Comparison of ENCODE assay signal across 1 cellular context in the genomic region with DNA sequence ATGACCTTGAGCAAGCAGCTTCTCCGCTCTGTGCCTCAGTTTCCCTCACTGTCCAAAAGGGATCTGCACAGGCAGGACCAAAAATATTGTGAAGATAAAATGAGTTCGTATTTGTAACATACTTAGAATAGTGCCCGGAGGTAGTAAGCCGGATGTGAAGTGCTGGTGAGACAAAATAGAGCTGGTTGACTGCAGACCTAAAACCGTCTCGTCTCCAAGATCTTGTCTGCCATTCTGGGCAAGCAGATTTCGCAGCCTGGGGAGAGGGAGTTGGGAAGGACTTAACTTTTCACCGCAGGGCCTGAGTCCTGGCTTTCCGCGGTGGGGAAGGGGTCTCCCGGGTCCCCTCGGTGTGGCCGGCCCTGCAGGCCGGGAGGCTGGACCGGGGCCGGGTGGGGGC.
TF ChIP-seq lines count a peak whose summit lies in the region.

No MANE protein-coding gene starts in this region.

TF ChIP-seq in GM12878, 131 proteins besides CTCF, POLR2A, EP300 and RAD21:
- no peak for TF ChIP-seq CHD4 (IDR thresholded peaks at IDR 0.05)
- TF ChIP-seq YY1 (IDR thresholded peaks at IDR 0.05; ENCODE audit: low read depth, low read length), result no peak
- TF ChIP-seq TAF1 (IDR thresholded peaks at IDR 0.05; ENCODE audit: borderline replicate concordance, low read depth, low read length), result no peak
- no peak for TF ChIP-seq KLF5 (IDR thresholded peaks at IDR 0.05; ENCODE audit: partially characterized antibody)
- no peak for TF ChIP-seq HCFC1 (IDR thresholded peaks at IDR 0.05; ENCODE audit: low read length)
- TF ChIP-seq ATF7 (IDR thresholded peaks at IDR 0.05; ENCODE audit: low read depth), result no peak
- TF ChIP-seq SUZ12 (IDR thresholded peaks at IDR 0.05; ENCODE audit: unreplicated experiment), result no peak
- TF ChIP-seq ZSCAN29 (IDR thresholded peaks at IDR 0.05), result no peak
- TF ChIP-seq POU2F2 (IDR thresholded peaks at IDR 0.05; ENCODE audit: borderline replicate concordance, low read depth, low read length), result no peak
- no peak for TF ChIP-seq TCF7 (IDR thresholded peaks at IDR 0.05; ENCODE audit: borderline replicate concordance)
- TF ChIP-seq, protein P1, sequence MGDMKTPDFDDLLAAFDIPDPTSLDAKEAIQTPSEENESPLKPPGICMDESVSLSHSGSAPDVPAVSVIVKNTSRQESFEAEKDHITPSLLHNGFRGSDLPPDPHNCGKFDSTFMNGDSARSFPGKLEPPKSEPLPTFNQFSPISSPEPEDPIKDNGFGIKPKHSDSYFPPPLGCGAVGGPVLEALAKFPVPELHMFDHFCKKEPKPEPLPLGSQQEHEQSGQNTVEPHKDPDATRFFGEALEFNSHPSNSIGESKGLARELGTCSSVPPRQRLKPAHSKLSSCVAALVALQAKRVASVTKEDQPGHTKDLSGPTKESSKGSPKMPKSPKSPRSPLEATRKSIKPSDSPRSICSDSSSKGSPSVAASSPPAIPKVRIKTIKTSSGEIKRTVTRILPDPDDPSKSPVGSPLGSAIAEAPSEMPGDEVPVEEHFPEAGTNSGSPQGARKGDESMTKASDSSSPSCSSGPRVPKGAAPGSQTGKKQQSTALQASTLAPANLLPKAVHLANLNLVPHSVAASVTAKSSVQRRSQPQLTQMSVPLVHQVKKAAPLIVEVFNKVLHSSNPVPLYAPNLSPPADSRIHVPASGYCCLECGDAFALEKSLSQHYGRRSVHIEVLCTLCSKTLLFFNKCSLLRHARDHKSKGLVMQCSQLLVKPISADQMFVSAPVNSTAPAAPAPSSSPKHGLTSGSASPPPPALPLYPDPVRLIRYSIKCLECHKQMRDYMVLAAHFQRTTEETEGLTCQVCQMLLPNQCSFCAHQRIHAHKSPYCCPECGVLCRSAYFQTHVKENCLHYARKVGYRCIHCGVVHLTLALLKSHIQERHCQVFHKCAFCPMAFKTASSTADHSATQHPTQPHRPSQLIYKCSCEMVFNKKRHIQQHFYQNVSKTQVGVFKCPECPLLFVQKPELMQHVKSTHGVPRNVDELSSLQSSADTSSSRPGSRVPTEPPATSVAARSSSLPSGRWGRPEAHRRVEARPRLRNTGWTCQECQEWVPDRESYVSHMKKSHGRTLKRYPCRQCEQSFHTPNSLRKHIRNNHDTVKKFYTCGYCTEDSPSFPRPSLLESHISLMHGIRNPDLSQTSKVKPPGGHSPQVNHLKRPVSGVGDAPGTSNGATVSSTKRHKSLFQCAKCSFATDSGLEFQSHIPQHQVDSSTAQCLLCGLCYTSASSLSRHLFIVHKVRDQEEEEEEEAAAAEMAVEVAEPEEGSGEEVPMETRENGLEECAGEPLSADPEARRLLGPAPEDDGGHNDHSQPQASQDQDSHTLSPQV (IDR thresholded peaks at IDR 0.05), result no peak
- TF ChIP-seq KDM1A (IDR thresholded peaks at IDR 0.05; ENCODE audit: borderline replicate concordance), result no peak
- TF ChIP-seq ZNF217 (IDR thresholded peaks at IDR 0.05), result no peak
- no peak for TF ChIP-seq ZNF274 (IDR thresholded peaks at IDR 0.05; ENCODE audit: insufficient read depth, insufficient read length)
- no peak for TF ChIP-seq TARDBP (IDR thresholded peaks at IDR 0.05; ENCODE audit: borderline replicate concordance)
- TF ChIP-seq NFXL1 (IDR thresholded peaks at IDR 0.05; ENCODE audit: borderline replicate concordance), result no peak
- TF ChIP-seq ZNF24 (IDR thresholded peaks at IDR 0.05), result no peak
- TF ChIP-seq SRF (IDR thresholded peaks at IDR 0.05; ENCODE audit: low read depth in 2 of 2, low read length in 2 of 2), result no peak
- TF ChIP-seq IKZF2 (IDR thresholded peaks at IDR 0.05), result no peak
